14 cellular contexts compared by ENCODE assay signal in genomic region chr1:211739671-211740411, GRCh38.
DNase-seq lines count a peak whose midpoint lies in the region; ATAC-seq and TF ChIP-seq lines count a peak whose summit lies in the region.
"Had no signal": no experiment of that assay in that cellular context is flagged by ENCODE, and none has a peak within 500 bp of the region (broad histone marks: within the 10 kb centered on the region; RNA-seq: fewer than 3 reads in every experiment).

No MANE protein-coding gene starts in this region.

- intact Hi-C loops in activated CD4-positive, alpha-beta T cell treated with anti-CD3 and anti-CD28 coated beads for 36 hours (cut with DNase I, micrococcal nuclease) = no loop called here

- peaks cover 9% of the 10 kb centered on the region; the same call in 1 of the 2 replicates for H4K20me1 ChIP-seq in MM.1S (ENCODE audit: insufficient read depth, low read length)

- no peak overlapping the region for H3K9ac ChIP-seq in MM.1S (ENCODE audit: low read length)

- no peaks in the 10 kb centered on the region for H3K79me2 ChIP-seq in MM.1S (ENCODE audit: low read length)

- H3K27ac ChIP-seq in MM.1S (ENCODE audit: low read length) = no peak overlapping the region
- no peak overlapping the region for H3K27ac ChIP-seq in effector memory CD4-positive, alpha-beta T cell (ENCODE audit: insufficient read depth, low read length, poor library complexity, severe bottlenecking)
- H3K27ac ChIP-seq: heart left ventricle had no signal

- H3K4me3 ChIP-seq in MM.1S (ENCODE audit: low read length) = no peak overlapping the region
- no peak overlapping the region for H3K4me3 ChIP-seq in effector memory CD4-positive, alpha-beta T cell (ENCODE audit: insufficient read depth, low read depth, low read length, poor library complexity, severe bottlenecking)
- H3K4me3 ChIP-seq: heart left ventricle had no signal

- TF ChIP-seq CTCF in MM.1S (IDR thresholded peaks at IDR 0.05; ENCODE audit: low read length) (no peak), osteocyte (IDR thresholded peaks at IDR 0.05) (no peak)

- CTCF ChIA-PET in activated CD4-positive, alpha-beta T cell treated with anti-CD3 and anti-CD28 coated beads for 36 hours (lab: Charles Lee) = no interaction called here

- H3K36me3 ChIP-seq in MM.1S (replicated peaks; ENCODE audit: insufficient read depth, low read length) = no peaks in the 10 kb centered on the region
- no peaks in the 10 kb centered on the region for H3K36me3 ChIP-seq in effector memory CD4-positive, alpha-beta T cell (ENCODE audit: control insufficient read depth, insufficient read depth, low read length)
- H3K36me3 ChIP-seq: heart left ventricle had no signal

- no peaks in the 10 kb centered on the region for H3K27me3 Mint-ChIP-seq in activated CD4-positive, alpha-beta T cell treated with anti-CD3 and anti-CD28 coated beads for 36 hours
- H3K27me3 Mint-ChIP-seq in memory B cell = peaks cover 2% of the 10 kb centered on the region
- no peaks in the 10 kb centered on the region for H3K27me3 Mint-ChIP-seq in osteocyte (ENCODE audit: unreplicated experiment)

- H3K4me2 ChIP-seq in MM.1S (ENCODE audit: low read depth, low read length) = peak overlapping the region; percentile 61

- peaks cover 24% of the 10 kb centered on the region for H3K4me1 ChIP-seq in MM.1S (ENCODE audit: low read length)
- peaks cover 14% of the 10 kb centered on the region for H3K4me1 ChIP-seq in effector memory CD4-positive, alpha-beta T cell (ENCODE audit: control insufficient read depth, insufficient read depth, low read length, poor library complexity, severe bottlenecking)

- H3K36me3 Mint-ChIP-seq in activated CD4-positive, alpha-beta T cell treated with anti-CD3 and anti-CD28 coated beads for 36 hours (ENCODE audit: low read depth) = no peaks in the 10 kb centered on the region
- H3K36me3 Mint-ChIP-seq in memory B cell (no peaks in the 10 kb centered on the region), osteocyte (ENCODE audit: unreplicated experiment) (peaks cover 2% of the 10 kb centered on the region)

- H3K9me3 ChIP-seq in MM.1S (replicated peaks; ENCODE audit: insufficient read depth, low read length) = no peaks in the 10 kb centered on the region
- H3K9me3 ChIP-seq in effector memory CD4-positive, alpha-beta T cell (ENCODE audit: control insufficient read depth, low read length) = no peaks in the 10 kb centered on the region
- H3K9me3 ChIP-seq: heart left ventricle had no signal

- no peaks in the 10 kb centered on the region for H3K9me3 Mint-ChIP-seq in activated CD4-positive, alpha-beta T cell treated with anti-CD3 and anti-CD28 coated beads for 36 hours (ENCODE audit: low read depth)
- H3K9me3 Mint-ChIP-seq in memory B cell (no peaks in the 10 kb centered on the region), osteocyte (ENCODE audit: unreplicated experiment) (no peaks in the 10 kb centered on the region)

- no peak overlapping the region for H2AFZ ChIP-seq in MM.1S (ENCODE audit: low read length)

- no peak overlapping the region for H3K27ac Mint-ChIP-seq in activated CD4-positive, alpha-beta T cell treated with anti-CD3 and anti-CD28 coated beads for 36 hours
- H3K27ac Mint-ChIP-seq in memory B cell (no peak overlapping the region), osteocyte (ENCODE audit: unreplicated experiment) (no peak overlapping the region)

- POLR2A ChIA-PET in activated CD4-positive, alpha-beta T cell treated with anti-CD3 and anti-CD28 coated beads for 36 hours (lab: Charles Lee) = no interaction called here

- peaks cover 30% of the 10 kb centered on the region for H3K4me1 Mint-ChIP-seq in activated CD4-positive, alpha-beta T cell treated with anti-CD3 and anti-CD28 coated beads for 36 hours
- H3K4me1 Mint-ChIP-seq in memory B cell = peaks cover 20% of the 10 kb centered on the region
- peaks cover 73% of the 10 kb centered on the region for H3K4me1 Mint-ChIP-seq in osteocyte (ENCODE audit: unreplicated experiment)

- H3F3A ChIP-seq in MM.1S (ENCODE audit: insufficient read depth, low read length) = peaks cover 22% of the 10 kb centered on the region

- H3K9me2 ChIP-seq in MM.1S (replicated peaks; ENCODE audit: insufficient read depth, low read length) = no peaks in the 10 kb centered on the region

- peaks cover 74% of the 10 kb centered on the region for H3K27me3 ChIP-seq in MM.1S (replicated peaks; ENCODE audit: insufficient read depth, low read length)
- no peaks in the 10 kb centered on the region for H3K27me3 ChIP-seq in effector memory CD4-positive, alpha-beta T cell (replicated peaks; ENCODE audit: control insufficient read depth, insufficient read depth, low read length, poor library complexity, severe bottlenecking)

- no peak overlapping the region for H3K4me3 Mint-ChIP-seq in activated CD4-positive, alpha-beta T cell treated with anti-CD3 and anti-CD28 coated beads for 36 hours
- H3K4me3 Mint-ChIP-seq in memory B cell (no peak overlapping the region), osteocyte (ENCODE audit: unreplicated experiment) (no peak overlapping the region)

- no peak for DNase-seq in activated CD4-positive, alpha-beta T cell treated with anti-CD3 and anti-CD28 coated beads for 36 hours
- DNase-seq in activated CD4-positive, alpha-beta T cell treated with anti-CD3 and anti-CD28 coated beads, Interleukin-2, amount 50 U/mL, for 4 hours = no peak
- DNase-seq in MM.1S (peak; percentile 88), memory B cell (ENCODE audit: low spot score in 2 of 2) (no peak), osteocyte (ENCODE audit: extremely low spot score, unreplicated experiment) (no peak), hippocampal formation (lab: John Stamatoyannopoulos, UW) (no peak)
- no peak for DNase-seq in effector memory CD4-positive, alpha-beta T cell
- DNase-seq: dermis blood vessel endothelial cell, heart left ventricle, midbrain, MV-4-11, SHP77 treated with DMSO at 0.1 percent for 48 hours, small intestine had no signal

- ATAC-seq in activated CD4-positive, alpha-beta T cell treated with anti-CD3 and anti-CD28 coated beads for 36 hours = peak; percentile 31
- ATAC-seq in GM21723 (IDR thresholded peaks at IDR 0.05; ENCODE audit: unreplicated experiment) = peak; percentile 54
- peak; percentile 68 for ATAC-seq in memory B cell (ENCODE audit: low read depth)
